3 cellular contexts compared by ENCODE assay signal in genomic region chr1:75801480-75801879, GRCh38. TPM values are rescaled to one million over a fixed set of nuclear protein-coding genes. Genes with fewer than 3 reads are reported as not detected.
"Had no signal": no experiment of that assay in that cellular context is flagged by ENCODE, and none has a peak within 500 bp of the region (broad histone marks: within the 10 kb centered on the region; RNA-seq: fewer than 3 reads in every experiment).

No MANE protein-coding gene starts in this region.

RNA-seq across cellular contexts. Expression of gene MSH4, which starts 4.8 kb away (rescaled TPM):
- total RNA-seq: glomerular endothelial cell had no signal
- polyA plus RNA-seq: fibroblast of lung, foreskin keratinocyte had no signal
